10 cellular contexts compared by ENCODE assay signal in genomic region chr13:66492479-66492878, GRCh38.
DNase-seq lines count a peak whose midpoint lies in the region; ATAC-seq and TF ChIP-seq lines count a peak whose summit lies in the region.
"Had no signal": no experiment of that assay in that cellular context is flagged by ENCODE, and none has a peak within 500 bp of the region (broad histone marks: within the 10 kb centered on the region; RNA-seq: fewer than 3 reads in every experiment).

No MANE protein-coding gene starts in this region.

- ATAC-seq in DND-41 (ENCODE audit: insufficient read depth, low read depth) (peak; percentile 61; the same call in 1 of the 3 replicates), GM21528 (IDR thresholded peaks at IDR 0.05; ENCODE audit: low FRiP score, unreplicated experiment) (peak; percentile 83), HG02884 (IDR thresholded peaks at IDR 0.05; ENCODE audit: unreplicated experiment) (no peak), natural killer cell (no peak)
- ATAC-seq in natural killer cell treated with Interleukin-12 subunit alpha and Interleukin-12 subunit beta and Interleukin-15 and Interleukin-18, amount 100 ng/mL, for 72 hours, result no peak

- H4K20me1 ChIP-seq in DND-41 (ENCODE audit: insufficient read depth, low read length), result no peaks in the 10 kb centered on the region

- H3K4me3 Mint-ChIP-seq in natural killer cell treated with Interleukin-12 subunit alpha and Interleukin-12 subunit beta and Interleukin-15 and Interleukin-18, amount 100 ng/mL, for 72 hours, result no peak overlapping the region
- no peak overlapping the region for H3K4me3 Mint-ChIP-seq in natural killer cell
- H3K4me3 Mint-ChIP-seq: dendritic cell treated with granulocyte-macrophage colony-stimulating factor and Interleukin-4, amounts not matched to agents 40 ng/mL and 50 ng/mL, for 4 days; mesothelial cell of epicardium had no signal

- no peak overlapping the region for H3K27ac ChIP-seq in DND-41 (ENCODE audit: low read length)

- H3K27me3 Mint-ChIP-seq in natural killer cell treated with Interleukin-12 subunit alpha and Interleukin-12 subunit beta and Interleukin-15 and Interleukin-18, amount 100 ng/mL, for 72 hours, result no peaks in the 10 kb centered on the region
- peaks cover 0 to 2% of the 10 kb centered on the region in 2 donors for H3K27me3 Mint-ChIP-seq in natural killer cell (ENCODE audit: low read depth in 2 of 2)
- H3K27me3 Mint-ChIP-seq: dendritic cell treated with granulocyte-macrophage colony-stimulating factor and Interleukin-4, amounts not matched to agents 40 ng/mL and 50 ng/mL, for 4 days had no signal

- H3K36me3 ChIP-seq in DND-41 (ENCODE audit: insufficient read depth, low read length), result no peaks in the 10 kb centered on the region

- H3K9me3 Mint-ChIP-seq in natural killer cell treated with Interleukin-12 subunit alpha and Interleukin-12 subunit beta and Interleukin-15 and Interleukin-18, amount 100 ng/mL, for 72 hours, result peaks cover 4% of the 10 kb centered on the region
- H3K9me3 Mint-ChIP-seq in natural killer cell, result peaks cover 0 to 4% of the 10 kb centered on the region in 2 donors
- H3K9me3 Mint-ChIP-seq: dendritic cell treated with granulocyte-macrophage colony-stimulating factor and Interleukin-4, amounts not matched to agents 40 ng/mL and 50 ng/mL, for 4 days; mesothelial cell of epicardium had no signal

- no peaks in the 10 kb centered on the region for H3K79me2 ChIP-seq in DND-41 (ENCODE audit: insufficient read depth, low read length)

- peaks cover 4% of the 10 kb centered on the region for H3K36me3 Mint-ChIP-seq in natural killer cell treated with Interleukin-12 subunit alpha and Interleukin-12 subunit beta and Interleukin-15 and Interleukin-18, amount 100 ng/mL, for 72 hours
- no peaks in the 10 kb centered on the region for H3K36me3 Mint-ChIP-seq in natural killer cell
- H3K36me3 Mint-ChIP-seq: mesothelial cell of epicardium had no signal

- H3K27me3 ChIP-seq in DND-41 (ENCODE audit: insufficient read depth, low read length, poor library complexity), result no peaks in the 10 kb centered on the region

- no peaks in the 10 kb centered on the region for H3K4me1 ChIP-seq in DND-41 (ENCODE audit: insufficient read depth, low read length)

- H3K9ac ChIP-seq in DND-41 (ENCODE audit: low read depth, low read length), result no peak overlapping the region

- no peak overlapping the region for H2AFZ ChIP-seq in DND-41 (ENCODE audit: low read depth, low read length)

- H3K4me2 ChIP-seq in DND-41 (ENCODE audit: insufficient read depth, low read length), result no peak overlapping the region

- H3K4me1 Mint-ChIP-seq in natural killer cell treated with Interleukin-12 subunit alpha and Interleukin-12 subunit beta and Interleukin-15 and Interleukin-18, amount 100 ng/mL, for 72 hours (ENCODE audit: low read depth in 2 of 2), result no peaks in the 10 kb centered on the region
- H3K4me1 Mint-ChIP-seq in natural killer cell, result no peaks in the 10 kb centered on the region

- TF ChIP-seq CTCF in DND-41 (IDR thresholded peaks at IDR 0.05; ENCODE audit: borderline replicate concordance, extremely low read depth, low read length, poor library complexity, severe bottlenecking), result peak; percentile 29
- TF ChIP-seq CTCF in epithelial cell of esophagus (IDR thresholded peaks at IDR 0.05; ENCODE audit: insufficient read depth, low read depth, low read length, missing control alignments), result peak; percentile 61
- TF ChIP-seq CTCF in natural killer cell (IDR thresholded peaks at IDR 0.05), result no peak

- H3K9me3 ChIP-seq in DND-41 (ENCODE audit: insufficient read depth, low read length, severe bottlenecking), result no peaks in the 10 kb centered on the region

- H3K4me3 ChIP-seq in DND-41 (ENCODE audit: low read depth in 1 of 2, low read length in 2 of 2) (no peak overlapping the region), epithelial cell of esophagus (ENCODE audit: low read length) (no peak overlapping the region)

- DNase-seq in DND-41 (no peak), NCI-H1105 (lab: John Stamatoyannopoulos, UW) (peak; percentile 61), epithelial cell of esophagus (ENCODE audit: low read depth) (peak; percentile 55), inferior parietal cortex (ENCODE audit: extremely low spot score) (no peak), natural killer cell (no peak)
- no peak for DNase-seq in natural killer cell treated with Interleukin-12 subunit alpha and Interleukin-12 subunit beta and Interleukin-15 and Interleukin-18, amount 100 ng/mL, for 72 hours (ENCODE audit: low spot score)

- intact Hi-C loops in natural killer cell (cut with micrococcal nuclease), result no loop called here

- no peak overlapping the region for H3K27ac Mint-ChIP-seq in natural killer cell treated with Interleukin-12 subunit alpha and Interleukin-12 subunit beta and Interleukin-15 and Interleukin-18, amount 100 ng/mL, for 72 hours
- H3K27ac Mint-ChIP-seq in natural killer cell, result no peak overlapping the region
- H3K27ac Mint-ChIP-seq: dendritic cell treated with granulocyte-macrophage colony-stimulating factor and Interleukin-4, amounts not matched to agents 40 ng/mL and 50 ng/mL, for 4 days; mesothelial cell of epicardium had no signal

Comparison
In these comparisons a context has a peak if more than half of its experiments do, and no peak if none do; other contexts are left out.
1. ATAC-seq: peak in DND-41 (single experiment) and GM21528 (single experiment); none in HG02884 (single experiment), natural killer cell treated with Interleukin-12 subunit alpha and Interleukin-12 subunit beta and Interleukin-15 and Interleukin-18, amount 100 ng/mL, for 72 hours (0 of 2) and natural killer cell (0 of 3).
2. DNase-seq: peak in NCI-H1105 (single experiment) and epithelial cell of esophagus (single experiment); none in DND-41 (single experiment), natural killer cell treated with Interleukin-12 subunit alpha and Interleukin-12 subunit beta and Interleukin-15 and Interleukin-18, amount 100 ng/mL, for 72 hours (single experiment), inferior parietal cortex (single experiment) and natural killer cell (single experiment).